ENCODE assay signal across 8 cellular contexts in genomic region chr9:125749287-125749935, GRCh38. TPM values are rescaled to one million over a fixed set of nuclear protein-coding genes. Genes with fewer than 3 reads are reported as not detected.
DNase-seq lines count a peak whose midpoint lies in the region; ATAC-seq, FAIRE-seq and TF ChIP-seq lines count a peak whose summit lies in the region.

No MANE protein-coding gene starts in this region.

- H3K27ac Mint-ChIP-seq in mesothelial cell of epicardium, result peak overlapping the region; percentile 79

- H3K9me3 Mint-ChIP-seq in mesothelial cell of epicardium, result no peaks in the 10 kb centered on the region

- peaks cover 45% of the 10 kb centered on the region for H3K4me1 Mint-ChIP-seq in mesothelial cell of epicardium

- FAIRE-seq in A549 (lab: Jason Lieb, UNC), result no peak

- intact Hi-C loops in body of pancreas (cut with DNase I), result no loop called here

- H3K4me1 ChIP-seq in A549 (peaks cover 15% of the 10 kb centered on the region; the same call in 1 of the 3 replicates), HEK293 (ENCODE audit: control insufficient read depth, insufficient read depth, low read length) (peaks cover 34% of the 10 kb centered on the region; the same call in 1 of the 2 replicates), body of pancreas (peaks cover 13% of the 10 kb centered on the region)

- H3K4me3 Mint-ChIP-seq in mesothelial cell of epicardium, result peak overlapping the region; percentile 93

- no peak for DNase-seq in A549 (ENCODE audit: low read depth in 1 of 2, low spot score in 1 of 2)
- DNase-seq in body of pancreas, result no peak
- DNase-seq in mesothelial cell of epicardium (ENCODE audit: low spot score in 2 of 2, unreplicated experiment in 2 of 2), result no peak
- DNase-seq in DMS79 treated with DMSO at 0.1 percent for 48 hours (lab: John Stamatoyannopoulos, UW), result no peak
- DNase-seq in NCI-H82 (lab: John Stamatoyannopoulos, UW), result no peak
- DNase-seq in KBM-7, result no peak

- H3K27me3 ChIP-seq in body of pancreas, result no peaks in the 10 kb centered on the region

- H3K9me3 ChIP-seq in A549, result no peaks in the 10 kb centered on the region
- H3K9me3 ChIP-seq in HEK293 (ENCODE audit: control insufficient read depth, insufficient read depth, low read depth, low read length), result no peaks in the 10 kb centered on the region
- no peaks in the 10 kb centered on the region for H3K9me3 ChIP-seq in body of pancreas

- peaks cover 2% of the 10 kb centered on the region for H3K36me3 Mint-ChIP-seq in mesothelial cell of epicardium

- TF ChIP-seq POLR2A in A549 (IDR thresholded peaks at IDR 0.05; ENCODE audit: low read length) (no peak), body of pancreas (IDR thresholded peaks at IDR 0.05) (no peak)

- TF ChIP-seq CTCF in A549 (IDR thresholded peaks at IDR 0.05) (no peak), HEK293 (tag by site-specific recombination; IDR thresholded peaks at IDR 0.05) (no peak), body of pancreas (IDR thresholded peaks at IDR 0.05) (no peak), mesothelial cell of epicardium (IDR thresholded peaks at IDR 0.05; ENCODE audit: unreplicated experiment) (no peak)

- CTCF ChIA-PET in A549 (lab: Yijun Ruan, JAX) (interaction anchor here (0.6 to 1.5 kb wide), 3 partner anchors 10 to 18 kb away, joined by 3 to 4 read pairs (median 3); no protein-coding TSS in a partner anchor), HEK293 (lab: Yijun Ruan, JAX) (interaction anchor here (0.6 to 1.4 kb wide), 5 partner anchors 120 to 955 kb away, joined by 3 to 4 read pairs (median 4); no protein-coding TSS in a partner anchor)

- H3K4me2 ChIP-seq in A549, result peak overlapping the region; percentile 84

- H3K27me3 Mint-ChIP-seq in mesothelial cell of epicardium (ENCODE audit: low read depth), result no peaks in the 10 kb centered on the region

- no peak for TF ChIP-seq EP300 in A549 (IDR thresholded peaks at IDR 0.05)

- 75% methylated on average over 4 of the region's 4 CpGs for WGBS in A549 (ENCODE audit: missing lambda C conversion rate)
- WGBS in body of pancreas, 2 donors, result 48 to 59% methylated on average over 4 of the region's 4 CpGs

- H3K4me3 ChIP-seq in A549, result no peak overlapping the region
- H3K4me3 ChIP-seq in HEK293 (ENCODE audit: low read depth, low read length), result peak overlapping the region; percentile 69; the same call in 1 of the 2 replicates
- H3K4me3 ChIP-seq in body of pancreas, result no peak overlapping the region

- H3K36me3 ChIP-seq in HEK293 (ENCODE audit: control insufficient read depth in 2 of 2, insufficient read depth in 1 of 2, low read length in 2 of 2), result peaks cover 0 to 4% of the 10 kb centered on the region in 2 experiments; a peak in 1 of 3 replicates
- no peaks in the 10 kb centered on the region for H3K36me3 ChIP-seq in body of pancreas (replicated peaks in 1 of 2; ENCODE audit: insufficient read depth in 1 of 2, low read depth in 2 of 2)

- POLR2A ChIA-PET in A549 (lab: Yijun Ruan, JAX), result no interaction called here
- POLR2A ChIA-PET in HEK293 (lab: Yijun Ruan, JAX), result interaction anchor here (0.5 to 2.0 kb wide), 3 partner anchors 43 to 708 kb away, joined by 5 to 12 read pairs (median 9); partner anchors contain the start of gene MAPKAP1

- in situ Hi-C loops in KBM-7 (cut with MboI; ENCODE audit: low pct_unique_long_range_greater_than_20kb, low sequenced_read_pairs), result no loop called here

- H3K27ac ChIP-seq in A549 (no peak overlapping the region), HEK293 (ENCODE audit: extremely low read depth, low read depth, low read length) (no peak overlapping the region), body of pancreas (peak overlapping the region in 3 of 4 donors; percentile 62 to 90 (median 79))

- no peak for ATAC-seq in A549
- no peak for ATAC-seq in body of pancreas
- ATAC-seq in HG03521 (IDR thresholded peaks at IDR 0.05; ENCODE audit: unreplicated experiment), result no peak

- TF ChIP-seq RAD21 in A549 (conservative IDR thresholded peaks at IDR 0.05 in 1 of 2, IDR thresholded peaks at IDR 0.05 in 1 of 2), result no peak

TF ChIP-seq in A549, 52 proteins besides CTCF, POLR2A, EP300 and RAD21 (continues in another document):
- TF ChIP-seq JUN (IDR thresholded peaks at IDR 0.05) (no peak), FOXS1 (CRISPR knock-in tag; IDR thresholded peaks at IDR 0.05) (no peak), CHD2 (IDR thresholded peaks at IDR 0.05; ENCODE audit: low read length, partially characterized antibody) (no peak), MAFK (IDR thresholded peaks at IDR 0.05; ENCODE audit: partially characterized antibody) (no peak), EHMT2 (IDR thresholded peaks at IDR 0.05; ENCODE audit: low read depth) (no peak), MAX (IDR thresholded peaks at IDR 0.05) (no peak), E2F6 (IDR thresholded peaks at IDR 0.05; ENCODE audit: borderline replicate concordance, low read depth) (no peak), HOXB5 (CRISPR knock-in tag; IDR thresholded peaks at IDR 0.05) (no peak), NPAS2 (CRISPR knock-in tag; IDR thresholded peaks at IDR 0.05; ENCODE audit: borderline replicate concordance) (no peak), HDAC2 (IDR thresholded peaks at IDR 0.05) (no peak), CHD4 (IDR thresholded peaks at IDR 0.05; ENCODE audit: borderline replicate concordance) (no peak), PBX3 (IDR thresholded peaks at IDR 0.05) (no peak)

TF ChIP-seq in HEK293, 187 proteins besides CTCF, POLR2A, EP300 and RAD21:
- TF ChIP-seq PRDM6 (tag by site-specific recombination; IDR thresholded peaks at IDR 0.05) (peak; percentile 65), RBAK (tag by site-specific recombination; IDR thresholded peaks at IDR 0.05) (no peak)

RNA-seq across cellular contexts. Expression of gene PBX3, which starts 2.2 kb away (rescaled TPM):
- polyA plus RNA-seq in A549 (2011; rRNA removed) (20.7 and 23.5 TPM in 2 replicates), A549 (2017; fragmentation: RNase III; extraction: RNeasy Plus Mini Kit Qiagen cat#74134 plus additional on column Dnase treatment) (10.5 to 11.2 TPM (median 10.7 TPM) in 3 replicates)
- 11.8 and 13.8 TPM in 2 replicates for polyA plus RNA-seq in A549 (2012; cell fraction: cytosol; rRNA removed)
- 6.2 and 10.4 TPM in 2 replicates for polyA plus RNA-seq in A549 (2012; cell fraction: nucleus; rRNA removed)
- 12.9 and 13.8 TPM in 2 replicates for polyA minus RNA-seq in A549 (2011; rRNA and poly(A)+ RNA removed)
- total RNA-seq in body of pancreas (10 to 100 TPM; 12.5 to 36.3 TPM), mesothelial cell of epicardium (60.0 to 74.2 TPM (median 67.0 TPM) in 3 replicates)

RNA-seq across cellular contexts. Expression of gene MAPKAP1, which starts 42.4 kb away (rescaled TPM):
- 119 and 130 TPM in 2 replicates for polyA plus RNA-seq in A549 (2011; rRNA removed)
- polyA plus RNA-seq in A549 (2012; cell fraction: cytosol; rRNA removed), result 71.1 and 77.3 TPM in 2 replicates
- polyA plus RNA-seq in A549 (2012; cell fraction: nucleus; rRNA removed), result 61.4 and 77.6 TPM in 2 replicates
- 49.9 to 51.8 TPM (median 51.2 TPM) in 3 replicates for polyA plus RNA-seq in A549 (2017; fragmentation: RNase III; extraction: RNeasy Plus Mini Kit Qiagen cat#74134 plus additional on column Dnase treatment)
- polyA minus RNA-seq in A549 (2011; rRNA and poly(A)+ RNA removed), result 77.7 and 109 TPM in 2 replicates
- 10 to 100 TPM; 83.7 to 91.8 TPM for total RNA-seq in body of pancreas
- 62.9 to 68.2 TPM (median 62.9 TPM) in 3 replicates for total RNA-seq in mesothelial cell of epicardium

Comparison
In these comparisons a context has a peak if more than half of its experiments do, and no peak if none do; other contexts are left out.
1. H3K27ac ChIP-seq: peak in body of pancreas (3 of 4); none in A549 (0 of 2) and HEK293 (single experiment).